ENCODE assay signal across 16 cellular contexts in genomic region chr4:48591372-48591771, GRCh38.
"Had no signal": no experiment of that assay in that cellular context is flagged by ENCODE, and none has a peak within 500 bp of the region (broad histone marks: within the 10 kb centered on the region; RNA-seq: fewer than 3 reads in every experiment).

No MANE protein-coding gene starts in this region.

- H3K27ac Mint-ChIP-seq: mesothelial cell of epicardium had no signal

- H3K9me3 Mint-ChIP-seq: effector memory CD8-positive, alpha-beta T cell; mesothelial cell of epicardium had no signal

- H3K4me3 ChIP-seq: hepatocyte, sigmoid colon, SJSA1, suprapubic skin, upper lobe of left lung had no signal

- H3K27me3 ChIP-seq: hepatocyte, sigmoid colon, SJSA1, suprapubic skin, upper lobe of left lung had no signal

- DNase-seq: activated CD4-positive, alpha-beta T cell treated with anti-CD3 and anti-CD28 coated beads for 48 hours; activated gamma-delta T cell; effector memory CD8-positive, alpha-beta T cell; kidney; occipital lobe; sigmoid colon; stimulated activated CD4-positive, alpha-beta T cell treated with anti-CD3 and anti-CD28 coated beads, Interleukin-2, amount 100 ng/mL, for 24 hours; stimulated activated naive CD4-positive, alpha-beta T cell; SW 1271; T-helper 9 cell; upper lobe of left lung; WERI-Rb-1 had no signal

- H3K27me3 Mint-ChIP-seq: effector memory CD8-positive, alpha-beta T cell had no signal

- ATAC-seq: effector memory CD8-positive, alpha-beta T cell had no signal

- H3K27ac ChIP-seq: hepatocyte, sigmoid colon, SJSA1, suprapubic skin, upper lobe of left lung, WERI-Rb-1 had no signal

- H3K4me3 Mint-ChIP-seq: effector memory CD8-positive, alpha-beta T cell; mesothelial cell of epicardium had no signal

- H3K4me1 ChIP-seq: sigmoid colon, SJSA1, suprapubic skin had no signal

- H3K9me3 ChIP-seq: sigmoid colon, SJSA1, suprapubic skin, upper lobe of left lung had no signal
